In genomic region chr3:179451335-179452165, GRCh38 we compare ENCODE assay signal across 8 cellular contexts. TPM values are rescaled to one million over a fixed set of nuclear protein-coding genes. Genes with fewer than 3 reads are reported as not detected.
DNase-seq lines count a peak whose midpoint lies in the region; ATAC-seq lines count a peak whose summit lies in the region.

TSS of gene GNB4 (minus strand) at chr3:179451470. CDS start at chr3:179426200, 25,270 bp downstream.

- H3K23ac ChIP-seq in mesenchymal stem cell (ENCODE audit: low read length in 2 of 2), result peak within 1 kb of the TSS in 1 of 2 experiments; percentile 61

- peak in 3 of 5 donors; percentile 25 to 46 (median 38) for DNase-seq in CD8-positive, alpha-beta memory T cell
- DNase-seq in NCI-H69 (lab: John Stamatoyannopoulos, UW) (peak; percentile 97), mesenchymal stem cell (peak; percentile 90)
- peak; percentile 64 for DNase-seq in activated CD4-positive, alpha-beta memory T cell treated with anti-CD3 and anti-CD28 coated beads, Interleukin-2, amount 10 ng/mL, durations not matched to agents 7 days and 5 days
- peak; percentile 13 to 36 for DNase-seq in stimulated activated CD8-positive, alpha-beta memory T cell treated with anti-CD3 and anti-CD28 coated beads, Interleukin-2, amount 100 ng/mL, for 48 hours (ENCODE audit: low read depth in 2 of 2)

- no peak within 1 kb of the TSS for H2AK5ac ChIP-seq in mesenchymal stem cell (ENCODE audit: low read length, severe bottlenecking)

- WGBS in mesenchymal stem cell, result under 1% methylated on average over 68 of the region's 75 CpGs

- peak within 1 kb of the TSS in 1 of 2 experiments; percentile 98 for H3K14ac ChIP-seq in mesenchymal stem cell (ENCODE audit: low read length in 2 of 2)

- H3K4me2 ChIP-seq in mesenchymal stem cell (ENCODE audit: low read length, poor library complexity, severe bottlenecking), result peak within 1 kb of the TSS; percentile 82

- peak within 1 kb of the TSS; percentile 95 for H3K9ac ChIP-seq in mesenchymal stem cell (ENCODE audit: low read length)

- in situ Hi-C loops in endometrial microvascular endothelial cells (cut with HindIII; ENCODE audit: inconsistent ontology term, low pct_unique_long_range_greater_than_20kb, low sequenced_read_pairs), result no loop called here

- H3K27ac Mint-ChIP-seq in CD8-positive, alpha-beta memory T cell, result peak within 1 kb of the TSS in 3 of 8 donors; percentile 10 to 62 (median 26)
- peak within 1 kb of the TSS; percentile 42 for H3K27ac Mint-ChIP-seq in activated CD4-positive, alpha-beta memory T cell treated with anti-CD3 and anti-CD28 coated beads, Interleukin-2, amount 10 ng/mL, durations not matched to agents 7 days and 5 days

- POLR2A ChIA-PET in CD8-positive, alpha-beta memory T cell (lab: Charles Lee), result no interaction called here
- POLR2A ChIA-PET in activated CD4-positive, alpha-beta memory T cell treated with anti-CD3 and anti-CD28 coated beads, Interleukin-2, amount 10 ng/mL, durations not matched to agents 7 days and 5 days (lab: Charles Lee), result interaction anchor here (1.1 to 1.5 kb wide), 3 partner anchors 9 to 127 kb away, joined by 3 to 5 read pairs (median 3); no protein-coding TSS in a partner anchor

- no peaks in the 10 kb centered on the region for H3K36me3 ChIP-seq in CD8-positive, alpha-beta memory T cell (ENCODE audit: insufficient read depth, low read length)
- H3K36me3 ChIP-seq in mesenchymal stem cell (ENCODE audit: control insufficient read depth in 1 of 2, insufficient read depth in 2 of 2, low read depth in 1 of 2, low read length in 2 of 2), result peaks cover 0 to 4% of the 10 kb centered on the region in 2 experiments

- H3K79me1 ChIP-seq in mesenchymal stem cell (replicated peaks; ENCODE audit: low read length, poor library complexity, severe bottlenecking), result no peaks in the 10 kb centered on the region

- peaks cover 8% of the 10 kb centered on the region for H3K4me1 ChIP-seq in CD8-positive, alpha-beta memory T cell (ENCODE audit: insufficient read depth, low read length)
- H3K4me1 ChIP-seq in mesenchymal stem cell (ENCODE audit: control insufficient read depth, insufficient read depth, low read depth, low read length), result no peaks in the 10 kb centered on the region

- H3K27ac ChIP-seq in CD8-positive, alpha-beta memory T cell (ENCODE audit: low read depth, low read length), result peak within 1 kb of the TSS; percentile 18
- H3K27ac ChIP-seq in mesenchymal stem cell (ENCODE audit: low read length, poor library complexity, severe bottlenecking), result peak within 1 kb of the TSS; percentile 90

- peak within 1 kb of the TSS; percentile 40 for H2BK15ac ChIP-seq in mesenchymal stem cell (ENCODE audit: low read depth, poor library complexity, severe bottlenecking)

- peak within 1 kb of the TSS; percentile 23 to 99 for H3K18ac ChIP-seq in mesenchymal stem cell (ENCODE audit: low read depth in 1 of 2, low read length in 2 of 2)

- no peaks in the 10 kb centered on the region for H3K9me3 ChIP-seq in CD8-positive, alpha-beta memory T cell (ENCODE audit: low read length)
- H3K9me3 ChIP-seq in mesenchymal stem cell (ENCODE audit: control insufficient read depth, low read length), result no peaks in the 10 kb centered on the region

- H3K4me3 ChIP-seq in CD8-positive, alpha-beta memory T cell (ENCODE audit: low read length), result peak within 1 kb of the TSS; percentile 60
- peak within 1 kb of the TSS; percentile 90 to 94 for H3K4me3 ChIP-seq in mesenchymal stem cell (ENCODE audit: insufficient read depth in 1 of 2, low read depth in 1 of 2, low read length in 2 of 2)

- peaks cover 0 to 1% (median 0%) of the 10 kb centered on the region in 5 donors for H3K9me3 Mint-ChIP-seq in CD8-positive, alpha-beta memory T cell
- H3K9me3 Mint-ChIP-seq in activated CD4-positive, alpha-beta memory T cell treated with anti-CD3 and anti-CD28 coated beads, Interleukin-2, amount 10 ng/mL, durations not matched to agents 7 days and 5 days, result no peaks in the 10 kb centered on the region

- H2BK120ac ChIP-seq in mesenchymal stem cell (ENCODE audit: low read depth, low read length), result peak within 1 kb of the TSS; percentile 91

- peak within 1 kb of the TSS; percentile 95 for H4K91ac ChIP-seq in mesenchymal stem cell (ENCODE audit: low read length)

- peaks cover 0 to 4% (median 3%) of the 10 kb centered on the region in 3 donors for H3K36me3 Mint-ChIP-seq in CD8-positive, alpha-beta memory T cell
- no peaks in the 10 kb centered on the region for H3K36me3 Mint-ChIP-seq in activated CD4-positive, alpha-beta memory T cell treated with anti-CD3 and anti-CD28 coated beads, Interleukin-2, amount 10 ng/mL, durations not matched to agents 7 days and 5 days (ENCODE audit: low read depth)

- peak within 1 kb of the TSS in 1 of 2 experiments; percentile 99 for H3K4ac ChIP-seq in mesenchymal stem cell (ENCODE audit: low read depth in 1 of 2, low read length in 2 of 2)

- peak; percentile 81 for ATAC-seq in GM19397 (IDR thresholded peaks at IDR 0.05; ENCODE audit: unreplicated experiment)
- ATAC-seq in HG03520 (IDR thresholded peaks at IDR 0.05; ENCODE audit: unreplicated experiment), result peak; percentile 71

- H3K4me3 Mint-ChIP-seq in CD8-positive, alpha-beta memory T cell, result peak within 1 kb of the TSS; percentile 84 to 90 (median 85)
- peak within 1 kb of the TSS; percentile 80 for H3K4me3 Mint-ChIP-seq in activated CD4-positive, alpha-beta memory T cell treated with anti-CD3 and anti-CD28 coated beads, Interleukin-2, amount 10 ng/mL, durations not matched to agents 7 days and 5 days

- peak within 1 kb of the TSS; percentile 93 for H4K8ac ChIP-seq in mesenchymal stem cell (ENCODE audit: low read length)

- H3K27me3 ChIP-seq in CD8-positive, alpha-beta memory T cell (ENCODE audit: insufficient read depth, low read length, poor library complexity, severe bottlenecking), result peaks cover 7% of the 10 kb centered on the region
- no peaks in the 10 kb centered on the region for H3K27me3 ChIP-seq in mesenchymal stem cell (ENCODE audit: control insufficient read depth in 1 of 2, insufficient read depth in 1 of 2, low read length in 2 of 2)

- H2BK12ac ChIP-seq in mesenchymal stem cell (ENCODE audit: low read length in 2 of 2), result peak within 1 kb of the TSS; percentile 32 to 67

- peak within 1 kb of the TSS; percentile 57 for H2AFZ ChIP-seq in mesenchymal stem cell (ENCODE audit: low read depth, low read length)

- H2BK5ac ChIP-seq in mesenchymal stem cell (ENCODE audit: low read depth, low read length, poor library complexity, severe bottlenecking), result peak within 1 kb of the TSS; percentile 80

- H3K4me1 Mint-ChIP-seq in CD8-positive, alpha-beta memory T cell, result peaks cover 14 to 19% (median 19%) of the 10 kb centered on the region in 3 donors
- peaks cover 23% of the 10 kb centered on the region for H3K4me1 Mint-ChIP-seq in activated CD4-positive, alpha-beta memory T cell treated with anti-CD3 and anti-CD28 coated beads, Interleukin-2, amount 10 ng/mL, durations not matched to agents 7 days and 5 days

- H3K27me3 Mint-ChIP-seq in CD8-positive, alpha-beta memory T cell, result peaks cover 31 to 70% of the 10 kb centered on the region in 2 donors
- peaks cover 76% of the 10 kb centered on the region for H3K27me3 Mint-ChIP-seq in activated CD4-positive, alpha-beta memory T cell treated with anti-CD3 and anti-CD28 coated beads, Interleukin-2, amount 10 ng/mL, durations not matched to agents 7 days and 5 days

- CTCF ChIA-PET in CD8-positive, alpha-beta memory T cell (lab: Charles Lee), result interaction anchor here (1.2 kb wide), 1 partner anchor 110 kb away, joined by 3 read pairs; no protein-coding TSS in a partner anchor
- CTCF ChIA-PET in activated CD4-positive, alpha-beta memory T cell treated with anti-CD3 and anti-CD28 coated beads, Interleukin-2, amount 10 ng/mL, durations not matched to agents 7 days and 5 days (lab: Charles Lee), result interaction anchor here (1.1 to 1.5 kb wide), 2 partner anchors 9 to 382 kb away, joined by 3 to 6 read pairs; no protein-coding TSS in a partner anchor

RNA-seq across cellular contexts. Expression of gene GNB4, which starts in this region (rescaled TPM):
- 1 to 10 TPM; 1.5 to 1.9 TPM for total RNA-seq in CD8-positive, alpha-beta memory T cell
- polyA plus RNA-seq in CD8-positive, alpha-beta memory T cell, result 0.16 TPM
- 1 to 10 TPM; 6.3 to 7.5 TPM for total RNA-seq in activated CD4-positive, alpha-beta memory T cell treated with anti-CD3 and anti-CD28 coated beads, Interleukin-2, amount 10 ng/mL, durations not matched to agents 7 days and 5 days
- 41.5 TPM for total RNA-seq in endometrial microvascular endothelial cells (ENCODE audit: inconsistent ontology term)
- polyA plus RNA-seq in mesenchymal stem cell (2013, experiment 1 of 2), result 37.2 TPM
- 38.8 TPM for polyA plus RNA-seq in mesenchymal stem cell (2013, experiment 2 of 2)

Comparison
In these comparisons a context has a peak if more than half of its experiments do, and no peak if none do; other contexts are left out.
1. Peak in every context shown above with its lines: DNase-seq, ATAC-seq, H3K4me3 ChIP-seq and H3K27ac ChIP-seq.
2. DNase-seq: peak in every context shown above with its lines; median percentile 97 in NCI-H69; 90 in mesenchymal stem cell; 64 in activated CD4-positive, alpha-beta memory T cell treated with anti-CD3 and anti-CD28 coated beads, Interleukin-2, amount 10 ng/mL, durations not matched to agents 7 days and 5 days; 38 in CD8-positive, alpha-beta memory T cell; 24 in stimulated activated CD8-positive, alpha-beta memory T cell treated with anti-CD3 and anti-CD28 coated beads, Interleukin-2, amount 100 ng/mL, for 48 hours.